26 cellular contexts compared by ENCODE assay signal in the genomic region with DNA sequence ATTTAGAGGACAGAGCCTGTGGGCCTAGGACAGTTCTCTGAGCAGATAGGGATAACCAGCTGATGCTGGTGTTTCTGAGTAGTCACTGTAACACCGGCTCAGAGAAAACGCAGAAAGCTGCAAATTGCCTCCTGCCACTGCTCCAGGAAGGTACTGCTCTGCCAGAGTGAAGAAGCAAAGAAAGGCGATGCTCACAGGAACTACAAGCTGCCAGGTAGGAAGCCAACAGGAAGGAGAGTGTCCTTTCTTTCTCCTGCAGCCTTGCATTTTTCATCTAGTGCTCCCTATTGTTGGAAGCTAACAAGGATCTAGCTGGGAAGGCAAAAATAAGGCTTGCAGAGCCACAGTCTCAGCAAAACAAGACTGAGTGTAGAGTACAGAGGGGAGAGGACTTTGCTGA.
"Had no signal": no experiment of that assay in that cellular context is flagged by ENCODE, and none has a peak within 500 bp of the region (broad histone marks: within the 10 kb centered on the region; RNA-seq: fewer than 3 reads in every experiment).

No MANE protein-coding gene starts in this region.

- H3K9ac ChIP-seq: KMS-11 had no signal

- H3K4me3 Mint-ChIP-seq: activated B cell treated with CpG ODN at 0.5 μM for 24 hours; activated CD4-positive, alpha-beta T cell treated with anti-CD3 and anti-CD28 coated beads, Interleukin-2, amount 10 ng/mL, durations not matched to agents 24 days and 14 days; activated CD8-positive, alpha-beta memory T cell treated with anti-CD3 and anti-CD28 coated beads, Interleukin-2, amount 10 ng/mL, durations not matched to agents 7 days and 5 days; activated naive CD8-positive, alpha-beta T cell; activated T-cell treated with anti-CD3 and anti-CD28 coated beads, Interleukin-2, amount 50 U/mL, for 24 hours; activated T-helper 1 cell treated with anti-CD3 and anti-CD28 coated beads, Interleukin-12 subunit alpha, Interleukin-12 subunit beta, Interleukin-2, Interleukin-4 antibody, amounts not matched to agents 30 ng/mL and 10 ng/mL and 1 ng/mL, durations not matched to agents 14 hours and 24 hours and 36 hours; brain; T-helper 17 cell had no signal

- H3K27ac Mint-ChIP-seq: activated B cell treated with CpG ODN at 0.5 μM for 24 hours; activated CD4-positive, alpha-beta T cell treated with anti-CD3 and anti-CD28 coated beads, Interleukin-2, amount 10 ng/mL, durations not matched to agents 24 days and 14 days; activated CD8-positive, alpha-beta memory T cell treated with anti-CD3 and anti-CD28 coated beads, Interleukin-2, amount 10 ng/mL, durations not matched to agents 7 days and 5 days; activated naive CD8-positive, alpha-beta T cell; activated T-cell treated with anti-CD3 and anti-CD28 coated beads, Interleukin-2, amount 50 U/mL, for 24 hours; activated T-helper 1 cell treated with anti-CD3 and anti-CD28 coated beads, Interleukin-12 subunit alpha, Interleukin-12 subunit beta, Interleukin-2, Interleukin-4 antibody, amounts not matched to agents 30 ng/mL and 10 ng/mL and 1 ng/mL, durations not matched to agents 14 hours and 24 hours and 36 hours; brain; T-helper 17 cell had no signal

- ATAC-seq: activated CD8-positive, alpha-beta memory T cell treated with anti-CD3 and anti-CD28 coated beads, Interleukin-2, amount 10 ng/mL, durations not matched to agents 7 days and 5 days; PC-3; T-helper 17 cell had no signal

- H3K9me3 Mint-ChIP-seq: activated CD4-positive, alpha-beta T cell treated with anti-CD3 and anti-CD28 coated beads, Interleukin-2, amount 10 ng/mL, durations not matched to agents 24 days and 14 days; activated T-cell treated with anti-CD3 and anti-CD28 coated beads, Interleukin-2, amount 50 U/mL, for 24 hours; activated T-helper 1 cell treated with anti-CD3 and anti-CD28 coated beads, Interleukin-12 subunit alpha, Interleukin-12 subunit beta, Interleukin-2, Interleukin-4 antibody, amounts not matched to agents 30 ng/mL and 10 ng/mL and 1 ng/mL, durations not matched to agents 14 hours and 24 hours and 36 hours had no signal

- FAIRE-seq: astrocyte, RCC 7860 had no signal

- H3K27me3 Mint-ChIP-seq: activated B cell treated with CpG ODN at 0.5 μM for 24 hours; activated CD4-positive, alpha-beta T cell treated with anti-CD3 and anti-CD28 coated beads, Interleukin-2, amount 10 ng/mL, durations not matched to agents 24 days and 14 days; activated CD8-positive, alpha-beta memory T cell treated with anti-CD3 and anti-CD28 coated beads, Interleukin-2, amount 10 ng/mL, durations not matched to agents 7 days and 5 days; activated naive CD8-positive, alpha-beta T cell; brain; T-helper 17 cell had no signal

- H3K36me3 Mint-ChIP-seq: activated CD8-positive, alpha-beta memory T cell treated with anti-CD3 and anti-CD28 coated beads, Interleukin-2, amount 10 ng/mL, durations not matched to agents 7 days and 5 days; activated naive CD8-positive, alpha-beta T cell; brain had no signal

- DNase-seq: activated B cell treated with CpG ODN at 0.5 μM for 24 hours; activated CD4-positive, alpha-beta T cell treated with anti-CD3 and anti-CD28 coated beads for 1 hour; activated CD4-positive, alpha-beta T cell treated with anti-CD3 and anti-CD28 coated beads, Interleukin-2, amount 10 ng/mL, durations not matched to agents 24 days and 14 days; activated CD4-positive, alpha-beta T cell treated with anti-CD3 and anti-CD28 coated beads, Interleukin-2, amount 50 U/mL, for 48 hours; activated CD8-positive, alpha-beta memory T cell treated with anti-CD3 and anti-CD28 coated beads, Interleukin-2, amount 10 ng/mL, durations not matched to agents 7 days and 5 days; activated effector memory CD4-positive, alpha-beta T cell treated with Interleukin-2 at 50 U/mL for 16 hours; activated naive CD4-positive, alpha-beta T cell treated with Interleukin-2 at 50 U/mL for 16 hours; activated T-cell treated with anti-CD3 and anti-CD28 coated beads, Interleukin-2, amount 50 U/mL, for 24 hours; amygdala; MM.1S; NCI-H1105; NCI-H1436 treated with DMSO at 0.1 percent for 48 hours; NCI-H187; NCI-H2081; NCI-H510A treated with DMSO at 0.1 percent for 48 hours; NCI-H69; PC-3; SIG-M5; T-helper 17 cell; T-helper 9 cell had no signal

- H3K27ac ChIP-seq: KMS-11 had no signal

- H3K4me2 ChIP-seq: KMS-11 had no signal

- H3K4me1 Mint-ChIP-seq: activated B cell treated with CpG ODN at 0.5 μM for 24 hours; activated CD4-positive, alpha-beta T cell treated with anti-CD3 and anti-CD28 coated beads, Interleukin-2, amount 10 ng/mL, durations not matched to agents 24 days and 14 days; activated CD8-positive, alpha-beta memory T cell treated with anti-CD3 and anti-CD28 coated beads, Interleukin-2, amount 10 ng/mL, durations not matched to agents 7 days and 5 days; brain; T-helper 17 cell had no signal
